ENCODE assay signal across 2 cellular contexts in genomic region chr1:212152869-212153268, GRCh38.
TF ChIP-seq lines count a peak whose summit lies in the region.

No MANE protein-coding gene starts in this region.

TF ChIP-seq in HepG2, 621 proteins besides CTCF, POLR2A, EP300 and RAD21:
- TF ChIP-seq, protein P1, sequence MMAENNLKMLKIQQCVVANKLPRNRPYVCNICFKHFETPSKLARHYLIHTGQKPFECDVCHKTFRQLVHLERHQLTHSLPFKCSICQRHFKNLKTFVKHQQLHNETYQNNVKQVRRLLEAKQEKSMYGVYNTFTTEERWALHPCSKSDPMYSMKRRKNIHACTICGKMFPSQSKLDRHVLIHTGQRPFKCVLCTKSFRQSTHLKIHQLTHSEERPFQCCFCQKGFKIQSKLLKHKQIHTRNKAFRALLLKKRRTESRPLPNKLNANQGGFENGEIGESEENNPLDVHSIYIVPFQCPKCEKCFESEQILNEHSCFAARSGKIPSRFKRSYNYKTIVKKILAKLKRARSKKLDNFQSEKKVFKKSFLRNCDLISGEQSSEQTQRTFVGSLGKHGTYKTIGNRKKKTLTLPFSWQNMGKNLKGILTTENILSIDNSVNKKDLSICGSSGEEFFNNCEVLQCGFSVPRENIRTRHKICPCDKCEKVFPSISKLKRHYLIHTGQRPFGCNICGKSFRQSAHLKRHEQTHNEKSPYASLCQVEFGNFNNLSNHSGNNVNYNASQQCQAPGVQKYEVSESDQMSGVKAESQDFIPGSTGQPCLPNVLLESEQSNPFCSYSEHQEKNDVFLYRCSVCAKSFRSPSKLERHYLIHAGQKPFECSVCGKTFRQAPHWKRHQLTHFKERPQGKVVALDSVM (CRISPR knock-in tag; IDR thresholded peaks at IDR 0.05): 0 out of 2 replicates have a peak, but pooled peaks have one; percentile 11
- TF ChIP-seq, protein P2, sequence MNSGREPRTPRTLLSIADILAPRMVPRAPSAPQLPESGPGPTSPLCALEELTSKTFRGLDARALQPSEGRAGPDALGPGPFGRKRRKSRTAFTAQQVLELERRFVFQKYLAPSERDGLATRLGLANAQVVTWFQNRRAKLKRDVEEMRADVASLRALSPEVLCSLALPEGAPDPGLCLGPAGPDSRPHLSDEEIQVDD (CRISPR knock-in tag; IDR thresholded peaks at IDR 0.05; ENCODE audit: borderline replicate concordance): no peak

TF ChIP-seq in H1, 55 proteins besides CTCF, POLR2A, EP300 and RAD21:
- no peak for TF ChIP-seq MAFK (IDR thresholded peaks at IDR 0.05; ENCODE audit: low read depth, low read length)
- no peak for TF ChIP-seq RNF2 (IDR thresholded peaks at IDR 0.05; ENCODE audit: borderline replicate concordance, low read depth, low read length, missing control alignments, poor library complexity, severe bottlenecking)
- TF ChIP-seq EGR1 (IDR thresholded peaks at IDR 0.05; ENCODE audit: borderline replicate concordance, low read depth, low read length): no peak
- TF ChIP-seq TEAD4 (IDR thresholded peaks at IDR 0.05; ENCODE audit: low read depth, low read length): no peak
- TF ChIP-seq SAP30 (IDR thresholded peaks at IDR 0.05; ENCODE audit: insufficient read depth, insufficient replicate concordance, low read length): no peak
- TF ChIP-seq BCL11A (IDR thresholded peaks at IDR 0.05; ENCODE audit: low read depth in 2 of 2, low read length in 2 of 2): no peak
- TF ChIP-seq, protein P3, sequence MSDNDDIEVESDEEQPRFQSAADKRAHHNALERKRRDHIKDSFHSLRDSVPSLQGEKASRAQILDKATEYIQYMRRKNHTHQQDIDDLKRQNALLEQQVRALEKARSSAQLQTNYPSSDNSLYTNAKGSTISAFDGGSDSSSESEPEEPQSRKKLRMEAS (IDR thresholded peaks at IDR 0.05): no peak
- TF ChIP-seq CTBP2 (IDR thresholded peaks at IDR 0.05; ENCODE audit: borderline replicate concordance, insufficient read depth, insufficient read length, low read length): no peak
- no peak for TF ChIP-seq PHF8 (conservative IDR thresholded peaks at IDR 0.05; ENCODE audit: low read depth, low read length)
- no peak for TF ChIP-seq POU5F1 (IDR thresholded peaks at IDR 0.05; ENCODE audit: low read depth, low read length)
- no peak for TF ChIP-seq KDM4A (IDR thresholded peaks at IDR 0.05; ENCODE audit: low read depth, low read length, severe bottlenecking)
- no peak for TF ChIP-seq BACH1 (IDR thresholded peaks at IDR 0.05; ENCODE audit: low read length)
- TF ChIP-seq, protein P4, sequence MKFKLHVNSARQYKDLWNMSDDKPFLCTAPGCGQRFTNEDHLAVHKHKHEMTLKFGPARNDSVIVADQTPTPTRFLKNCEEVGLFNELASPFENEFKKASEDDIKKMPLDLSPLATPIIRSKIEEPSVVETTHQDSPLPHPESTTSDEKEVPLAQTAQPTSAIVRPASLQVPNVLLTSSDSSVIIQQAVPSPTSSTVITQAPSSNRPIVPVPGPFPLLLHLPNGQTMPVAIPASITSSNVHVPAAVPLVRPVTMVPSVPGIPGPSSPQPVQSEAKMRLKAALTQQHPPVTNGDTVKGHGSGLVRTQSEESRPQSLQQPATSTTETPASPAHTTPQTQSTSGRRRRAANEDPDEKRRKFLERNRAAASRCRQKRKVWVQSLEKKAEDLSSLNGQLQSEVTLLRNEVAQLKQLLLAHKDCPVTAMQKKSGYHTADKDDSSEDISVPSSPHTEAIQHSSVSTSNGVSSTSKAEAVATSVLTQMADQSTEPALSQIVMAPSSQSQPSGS (IDR thresholded peaks at IDR 0.05; ENCODE audit: low read length): no peak
- TF ChIP-seq RBBP5 (IDR thresholded peaks at IDR 0.05; ENCODE audit: borderline replicate concordance, low read depth, low read length): no peak
